15 cellular contexts compared by ENCODE assay signal in genomic region chr2:72755647-72756423, GRCh38.
DNase-seq lines count a peak whose midpoint lies in the region; ATAC-seq and TF ChIP-seq lines count a peak whose summit lies in the region.
"Had no signal": no experiment of that assay in that cellular context is flagged by ENCODE, and none has a peak within 500 bp of the region (broad histone marks: within the 10 kb centered on the region; RNA-seq: fewer than 3 reads in every experiment).

No MANE protein-coding gene starts in this region.

- DNase-seq in cardiac muscle cell (ENCODE audit: low read depth in 1 of 2, low spot score in 1 of 2) = peak; percentile 8 to 67
- DNase-seq in Right ventricle myocardium superior = no peak
- peak; percentile 81 for DNase-seq in NCI-H69 (lab: John Stamatoyannopoulos, UW)
- DNase-seq in epithelial cell of prostate (ENCODE audit: low read depth, low spot score) = no peak
- DNase-seq in sciatic nerve (ENCODE audit: low spot score) = no peak
- no peak for DNase-seq in NCI-H1436 treated with DMSO at 0.1 percent for 48 hours (lab: John Stamatoyannopoulos, UW)
- no peak for DNase-seq in epidermal melanocyte (ENCODE audit: insufficient read length, low spot score)
- DNase-seq: activated CD4-positive, alpha-beta memory T cell treated with anti-CD3 and anti-CD28 coated beads, Interleukin-2, amount 10 ng/mL, durations not matched to agents 7 days and 5 days; activated effector memory CD4-positive, alpha-beta T cell treated with Interleukin-2 at 50 U/mL for 16 hours; erythroblast; NCI-H510A; Peyer's patch; stimulated activated CD4-positive, alpha-beta T cell treated with anti-CD3 and anti-CD28 coated beads, Interleukin-1b, Interleukin-23, amount 100 ng/mL, for 48 hours; T-helper 2 cell had no signal

- no peaks in the 10 kb centered on the region for H3K27me3 ChIP-seq in cardiac muscle cell
- H3K27me3 ChIP-seq: Peyer's patch had no signal

- peak overlapping the region; percentile 93 for H3K27ac ChIP-seq in cardiac muscle cell
- peak overlapping the region; percentile 62 for H3K27ac ChIP-seq in epithelial cell of prostate
- H3K27ac ChIP-seq: Peyer's patch had no signal

- H3K4me3 ChIP-seq in cardiac muscle cell = no peak overlapping the region
- H3K4me3 ChIP-seq: Peyer's patch had no signal

- H3K4me1 ChIP-seq in cardiac muscle cell (ENCODE audit: low read depth) = peaks cover 63% of the 10 kb centered on the region
- H3K4me1 ChIP-seq: Peyer's patch had no signal

- intact Hi-C loops in Right ventricle myocardium superior (cut with DNase I) = no loop called here
- intact Hi-C loops in sciatic nerve (cut with DNase I) = no loop called here

- H3K9me3 ChIP-seq in cardiac muscle cell (ENCODE audit: low read depth) = no peaks in the 10 kb centered on the region
- H3K9me3 ChIP-seq: Peyer's patch had no signal

- ATAC-seq in Right ventricle myocardium superior (ENCODE audit: poor library complexity) = no peak
- peak; percentile 70 for ATAC-seq in sciatic nerve
- ATAC-seq in HG03175 (IDR thresholded peaks at IDR 0.05; ENCODE audit: unreplicated experiment) = no peak

- TF ChIP-seq CTCF in cardiac muscle cell (IDR thresholded peaks at IDR 0.05; ENCODE audit: low read depth, low read length) = no peak

- H3K36me3 ChIP-seq in cardiac muscle cell = no peaks in the 10 kb centered on the region
- H3K36me3 ChIP-seq: Peyer's patch had no signal

Comparison
In these comparisons a context has a peak if more than half of its experiments do, and no peak if none do; other contexts are left out.
1. DNase-seq: peak in cardiac muscle cell (2 of 2) and NCI-H69 (single experiment); none in Right ventricle myocardium superior (single experiment), epithelial cell of prostate (single experiment), sciatic nerve (single experiment), NCI-H1436 treated with DMSO at 0.1 percent for 48 hours (single experiment) and epidermal melanocyte (single experiment).